15 cellular contexts compared by ENCODE assay signal in the genomic region with DNA sequence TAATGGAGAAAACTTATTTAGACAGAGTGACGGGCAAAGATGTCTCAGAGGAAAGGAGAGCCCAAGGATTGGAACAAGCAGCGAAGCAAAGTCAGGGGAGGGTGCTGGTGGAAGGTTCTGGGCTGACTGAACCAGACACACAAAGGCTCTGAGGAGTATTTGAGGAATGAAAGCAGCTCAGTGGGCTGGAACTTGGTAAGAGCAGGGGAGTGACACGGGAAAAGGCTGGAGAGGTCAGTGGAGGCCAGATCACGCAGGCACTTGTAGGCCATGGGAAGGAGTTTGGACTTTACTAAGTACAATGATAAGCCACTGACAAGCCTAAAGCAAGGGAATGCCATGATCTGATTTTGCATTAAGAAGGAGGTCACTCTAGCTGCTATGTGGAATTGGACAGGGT.
"Had no signal": no experiment of that assay in that cellular context is flagged by ENCODE, and none has a peak within 500 bp of the region (broad histone marks: within the 10 kb centered on the region; RNA-seq: fewer than 3 reads in every experiment).

No MANE protein-coding gene starts in this region.

- H3K27ac ChIP-seq: ascending aorta, ovary, sigmoid colon, uterus had no signal

- H3K36me3 ChIP-seq: ascending aorta, ovary, sigmoid colon, uterus had no signal

- H3K4me3 ChIP-seq: ascending aorta, ovary, sigmoid colon, uterus had no signal

- DNase-seq: activated CD4-positive, alpha-beta T cell treated with anti-CD3 and anti-CD28 coated beads, Interleukin-2, amount 10 ng/mL, durations not matched to agents 7 days and 5 days; activated CD4-positive, CD25-positive, alpha-beta regulatory T cell; activated CD8-positive, alpha-beta memory T cell treated with anti-CD3 and anti-CD28 coated beads, Interleukin-2, amount 50 U/mL, for 48 hours; activated naive CD8-positive, alpha-beta T cell treated with anti-CD3 and anti-CD28 coated beads, Interleukin-2, amount 50 U/mL, for 24 hours; mesendoderm; stimulated activated CD4-positive, alpha-beta T cell treated with anti-CD3 and anti-CD28 coated beads, Interleukin-12 subunit alpha, Interleukin-12 subunit beta, amount 100 ng/mL, for 4 hours; stimulated activated CD4-positive, alpha-beta T cell treated with anti-CD3 and anti-CD28 coated beads, Interleukin-2, amount 100 ng/mL, for 24 hours; uterus had no signal

- H3K4me1 ChIP-seq: ascending aorta, sigmoid colon, uterus had no signal

- H3K9me3 ChIP-seq: ascending aorta, ovary, sigmoid colon, uterus had no signal

- H3K4me3 Mint-ChIP-seq: activated CD4-positive, alpha-beta T cell treated with anti-CD3 and anti-CD28 coated beads, Interleukin-2, amount 10 ng/mL, durations not matched to agents 7 days and 5 days; activated naive CD8-positive, alpha-beta T cell treated with anti-CD3 and anti-CD28 coated beads, Interleukin-2, amount 50 U/mL, for 24 hours; activated T-helper 1 cell treated with anti-CD3 and anti-CD28 coated beads, Interleukin-12 subunit alpha, Interleukin-12 subunit beta, Interleukin-2, Interleukin-4 antibody, amounts not matched to agents 30 ng/mL and 10 ng/mL and 1 ng/mL, durations not matched to agents 14 hours and 24 hours and 36 hours had no signal

- H3K9me3 Mint-ChIP-seq: activated CD4-positive, alpha-beta T cell treated with anti-CD3 and anti-CD28 coated beads, Interleukin-2, amount 10 ng/mL, durations not matched to agents 7 days and 5 days; activated naive CD8-positive, alpha-beta T cell treated with anti-CD3 and anti-CD28 coated beads, Interleukin-2, amount 50 U/mL, for 24 hours; activated T-helper 1 cell treated with anti-CD3 and anti-CD28 coated beads, Interleukin-12 subunit alpha, Interleukin-12 subunit beta, Interleukin-2, Interleukin-4 antibody, amounts not matched to agents 30 ng/mL and 10 ng/mL and 1 ng/mL, durations not matched to agents 14 hours and 24 hours and 36 hours had no signal

- FAIRE-seq: endometrium, keratinocyte had no signal

- ATAC-seq: activated naive CD8-positive, alpha-beta T cell treated with anti-CD3 and anti-CD28 coated beads, Interleukin-2, amount 50 U/mL, for 24 hours; esophagus mucosa had no signal

- H3K27ac Mint-ChIP-seq: activated CD4-positive, alpha-beta T cell treated with anti-CD3 and anti-CD28 coated beads, Interleukin-2, amount 10 ng/mL, durations not matched to agents 7 days and 5 days; activated naive CD8-positive, alpha-beta T cell treated with anti-CD3 and anti-CD28 coated beads, Interleukin-2, amount 50 U/mL, for 24 hours; activated T-helper 1 cell treated with anti-CD3 and anti-CD28 coated beads, Interleukin-12 subunit alpha, Interleukin-12 subunit beta, Interleukin-2, Interleukin-4 antibody, amounts not matched to agents 30 ng/mL and 10 ng/mL and 1 ng/mL, durations not matched to agents 14 hours and 24 hours and 36 hours had no signal

- H3K27me3 Mint-ChIP-seq: activated CD4-positive, alpha-beta T cell treated with anti-CD3 and anti-CD28 coated beads, Interleukin-2, amount 10 ng/mL, durations not matched to agents 7 days and 5 days; activated naive CD8-positive, alpha-beta T cell treated with anti-CD3 and anti-CD28 coated beads, Interleukin-2, amount 50 U/mL, for 24 hours had no signal
